In genomic region chr7:24284699-24285506, GRCh38 we compare ENCODE assay signal across 12 cellular contexts. TPM values are rescaled to one million over a fixed set of nuclear protein-coding genes. Genes with fewer than 3 reads are reported as not detected.
A peak's percentile ranks its signal among the peaks of the same experiment; 100 is the strongest.
DNase-seq lines count a peak whose midpoint lies in the region; ATAC-seq, FAIRE-seq and TF ChIP-seq lines count a peak whose summit lies in the region.
"Had no signal": no experiment of that assay in that cellular context is flagged by ENCODE, and none has a peak within 500 bp of the region (broad histone marks: within the 10 kb centered on the region; RNA-seq: fewer than 3 reads in every experiment).

No MANE protein-coding gene starts in this region.

- H3K27me3 ChIP-seq in iPS-15b (ENCODE audit: control insufficient read depth, insufficient read depth, low read length): peaks cover 54% of the 10 kb centered on the region
- peaks cover 2 to 14% of the 10 kb centered on the region in 2 donors for H3K27me3 ChIP-seq in small intestine (ENCODE audit: control insufficient read depth in 2 of 2, insufficient read depth in 2 of 2, low read length in 2 of 2)

- no peaks in the 10 kb centered on the region for H3K36me3 ChIP-seq in iPS-15b (ENCODE audit: control insufficient read depth, insufficient read depth, low read length)
- no peaks in the 10 kb centered on the region for H3K36me3 ChIP-seq in small intestine (ENCODE audit: control insufficient read depth in 2 of 2, insufficient read depth in 2 of 2, low read length in 2 of 2)
- H3K36me3 ChIP-seq: heart right ventricle, sigmoid colon had no signal

- H3K9ac ChIP-seq in iPS-15b (ENCODE audit: low read depth, low read length): no peak overlapping the region

- ATAC-seq in SK-N-SH treated with all-trans-retinoic acid at 6 μM for 48 hours: peak; percentile 54; the same call in 2 of the 3 replicates
- ATAC-seq in HG03565 (IDR thresholded peaks at IDR 0.05; ENCODE audit: unreplicated experiment): no peak
- no peak for ATAC-seq in HG02678 (IDR thresholded peaks at IDR 0.05; ENCODE audit: unreplicated experiment)

- no peak overlapping the region for H3K27ac ChIP-seq in small intestine (ENCODE audit: low read depth in 1 of 2, low read length in 1 of 2)
- H3K27ac ChIP-seq: heart right ventricle, sigmoid colon had no signal

- H3K4me3 ChIP-seq in iPS-15b (ENCODE audit: low read depth, low read length) (peak overlapping the region; percentile 65), small intestine (ENCODE audit: low read depth in 1 of 2, low read length in 2 of 2) (peak overlapping the region in 1 of 2 donors; percentile 36)
- H3K4me3 ChIP-seq: sigmoid colon had no signal

- H3K9me3 ChIP-seq in iPS-15b (ENCODE audit: control insufficient read depth, insufficient read depth, low read length) (no peaks in the 10 kb centered on the region), small intestine (ENCODE audit: control insufficient read depth, low read depth) (no peaks in the 10 kb centered on the region)
- H3K9me3 ChIP-seq: heart right ventricle, sigmoid colon had no signal

- peak; percentile 50 for DNase-seq in DMS53 (lab: John Stamatoyannopoulos, UW)
- DNase-seq in DMS53 treated with DMSO at 0.1 percent for 48 hours (lab: John Stamatoyannopoulos, UW; ENCODE audit: unreplicated experiment): no peak
- peak; percentile 10 for DNase-seq in small intestine
- no peak for DNase-seq in amygdala (lab: John Stamatoyannopoulos, UW)
- DNase-seq: 8988T, heart right ventricle, sigmoid colon had no signal

- FAIRE-seq in small intestine (lab: Jason Lieb, UNC): no peak
- FAIRE-seq: GM12891 had no signal

- peaks cover 8% of the 10 kb centered on the region for H3K4me1 ChIP-seq in iPS-15b (ENCODE audit: control insufficient read depth, insufficient read depth, low read length)
- no peaks in the 10 kb centered on the region for H3K4me1 ChIP-seq in small intestine (ENCODE audit: control insufficient read depth in 2 of 2, insufficient read depth in 1 of 2, low read depth in 1 of 2, low read length in 1 of 2)

- 3 to 11% (median 6%) methylated on average over 48 to 51 of the region's 51 CpGs for WGBS in small intestine, 3 donors

TF ChIP-seq in SK-N-SH treated with all-trans-retinoic acid at 6 μM for 48 hours, 23 proteins besides CTCF, POLR2A, EP300 and RAD21:
- TF ChIP-seq TOX (CRISPR knock-in tag; IDR thresholded peaks at IDR 0.05; ENCODE audit: borderline replicate concordance) (no peak), ARNTL (CRISPR knock-in tag; IDR thresholded peaks at IDR 0.05; ENCODE audit: borderline replicate concordance, low read depth) (no peak), BACH2 (CRISPR knock-in tag; IDR thresholded peaks at IDR 0.05; ENCODE audit: borderline replicate concordance) (no peak), ZFP3 (CRISPR knock-in tag; IDR thresholded peaks at IDR 0.05) (no peak), ZC3H10 (CRISPR knock-in tag; IDR thresholded peaks at IDR 0.05) (no peak), ZNF565 (CRISPR knock-in tag; conservative IDR thresholded peaks at IDR 0.05; ENCODE audit: low read depth) (no peak), CREB5 (CRISPR knock-in tag; IDR thresholded peaks at IDR 0.05; ENCODE audit: low read depth) (no peak), TCF4 (CRISPR knock-in tag; IDR thresholded peaks at IDR 0.05; ENCODE audit: borderline replicate concordance) (no peak), CSDC2 (CRISPR knock-in tag; IDR thresholded peaks at IDR 0.05) (no peak), ZFP30 (CRISPR knock-in tag; IDR thresholded peaks at IDR 0.05) (no peak), CSRNP3 (CRISPR knock-in tag; IDR thresholded peaks at IDR 0.05) (no peak), ZNF70 (CRISPR knock-in tag; IDR thresholded peaks at IDR 0.05) (no peak), PPARA (CRISPR knock-in tag; IDR thresholded peaks at IDR 0.05; ENCODE audit: borderline replicate concordance) (no peak), ZNF8 (CRISPR knock-in tag; IDR thresholded peaks at IDR 0.05) (no peak), GLIS3 (CRISPR knock-in tag; IDR thresholded peaks at IDR 0.05) (no peak), OSR1 (CRISPR knock-in tag; IDR thresholded peaks at IDR 0.05) (no peak)
- TF ChIP-seq, protein P1, sequence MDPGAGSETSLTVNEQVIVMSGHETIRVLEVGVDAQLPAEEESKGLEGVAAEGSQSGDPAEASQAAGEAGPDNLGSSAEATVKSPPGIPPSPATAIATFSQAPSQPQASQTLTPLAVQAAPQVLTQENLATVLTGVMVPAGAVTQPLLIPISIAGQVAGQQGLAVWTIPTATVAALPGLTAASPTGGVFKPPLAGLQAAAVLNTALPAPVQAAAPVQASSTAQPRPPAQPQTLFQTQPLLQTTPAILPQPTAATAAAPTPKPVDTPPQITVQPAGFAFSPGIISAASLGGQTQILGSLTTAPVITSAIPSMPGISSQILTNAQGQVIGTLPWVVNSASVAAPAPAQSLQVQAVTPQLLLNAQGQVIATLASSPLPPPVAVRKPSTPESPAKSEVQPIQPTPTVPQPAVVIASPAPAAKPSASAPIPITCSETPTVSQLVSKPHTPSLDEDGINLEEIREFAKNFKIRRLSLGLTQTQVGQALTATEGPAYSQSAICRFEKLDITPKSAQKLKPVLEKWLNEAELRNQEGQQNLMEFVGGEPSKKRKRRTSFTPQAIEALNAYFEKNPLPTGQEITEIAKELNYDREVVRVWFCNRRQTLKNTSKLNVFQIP (CRISPR knock-in tag; IDR thresholded peaks at IDR 0.05; ENCODE audit: borderline replicate concordance, low read depth): no peak
- TF ChIP-seq, protein P2, sequence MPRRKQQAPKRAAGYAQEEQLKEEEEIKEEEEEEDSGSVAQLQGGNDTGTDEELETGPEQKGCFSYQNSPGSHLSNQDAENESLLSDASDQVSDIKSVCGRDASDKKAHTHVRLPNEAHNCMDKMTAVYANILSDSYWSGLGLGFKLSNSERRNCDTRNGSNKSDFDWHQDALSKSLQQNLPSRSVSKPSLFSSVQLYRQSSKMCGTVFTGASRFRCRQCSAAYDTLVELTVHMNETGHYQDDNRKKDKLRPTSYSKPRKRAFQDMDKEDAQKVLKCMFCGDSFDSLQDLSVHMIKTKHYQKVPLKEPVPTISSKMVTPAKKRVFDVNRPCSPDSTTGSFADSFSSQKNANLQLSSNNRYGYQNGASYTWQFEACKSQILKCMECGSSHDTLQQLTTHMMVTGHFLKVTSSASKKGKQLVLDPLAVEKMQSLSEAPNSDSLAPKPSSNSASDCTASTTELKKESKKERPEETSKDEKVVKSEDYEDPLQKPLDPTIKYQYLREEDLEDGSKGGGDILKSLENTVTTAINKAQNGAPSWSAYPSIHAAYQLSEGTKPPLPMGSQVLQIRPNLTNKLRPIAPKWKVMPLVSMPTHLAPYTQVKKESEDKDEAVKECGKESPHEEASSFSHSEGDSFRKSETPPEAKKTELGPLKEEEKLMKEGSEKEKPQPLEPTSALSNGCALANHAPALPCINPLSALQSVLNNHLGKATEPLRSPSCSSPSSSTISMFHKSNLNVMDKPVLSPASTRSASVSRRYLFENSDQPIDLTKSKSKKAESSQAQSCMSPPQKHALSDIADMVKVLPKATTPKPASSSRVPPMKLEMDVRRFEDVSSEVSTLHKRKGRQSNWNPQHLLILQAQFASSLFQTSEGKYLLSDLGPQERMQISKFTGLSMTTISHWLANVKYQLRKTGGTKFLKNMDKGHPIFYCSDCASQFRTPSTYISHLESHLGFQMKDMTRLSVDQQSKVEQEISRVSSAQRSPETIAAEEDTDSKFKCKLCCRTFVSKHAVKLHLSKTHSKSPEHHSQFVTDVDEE (CRISPR knock-in tag; IDR thresholded peaks at IDR 0.05): no peak
- TF ChIP-seq, protein P3, sequence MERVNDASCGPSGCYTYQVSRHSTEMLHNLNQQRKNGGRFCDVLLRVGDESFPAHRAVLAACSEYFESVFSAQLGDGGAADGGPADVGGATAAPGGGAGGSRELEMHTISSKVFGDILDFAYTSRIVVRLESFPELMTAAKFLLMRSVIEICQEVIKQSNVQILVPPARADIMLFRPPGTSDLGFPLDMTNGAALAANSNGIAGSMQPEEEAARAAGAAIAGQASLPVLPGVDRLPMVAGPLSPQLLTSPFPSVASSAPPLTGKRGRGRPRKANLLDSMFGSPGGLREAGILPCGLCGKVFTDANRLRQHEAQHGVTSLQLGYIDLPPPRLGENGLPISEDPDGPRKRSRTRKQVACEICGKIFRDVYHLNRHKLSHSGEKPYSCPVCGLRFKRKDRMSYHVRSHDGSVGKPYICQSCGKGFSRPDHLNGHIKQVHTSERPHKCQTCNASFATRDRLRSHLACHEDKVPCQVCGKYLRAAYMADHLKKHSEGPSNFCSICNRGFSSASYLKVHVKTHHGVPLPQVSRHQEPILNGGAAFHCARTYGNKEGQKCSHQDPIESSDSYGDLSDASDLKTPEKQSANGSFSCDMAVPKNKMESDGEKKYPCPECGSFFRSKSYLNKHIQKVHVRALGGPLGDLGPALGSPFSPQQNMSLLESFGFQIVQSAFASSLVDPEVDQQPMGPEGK (CRISPR knock-in tag; IDR thresholded peaks at IDR 0.05; ENCODE audit: borderline replicate concordance): no peak

RNA-seq across cellular contexts. Expression of gene NPY, which starts 0.9 kb away (rescaled TPM):
- polyA plus RNA-seq in small intestine: 10 to 100 TPM in 1 of 3 donors, 1 to 10 TPM in 2; 1.6 to 10.2 (median 4.3) TPM

Comparison
In these comparisons a context has a peak if more than half of its experiments do, and no peak if none do; other contexts are left out.
1. DNase-seq: peak in DMS53 (single experiment) and small intestine (single experiment); none in DMS53 treated with DMSO at 0.1 percent for 48 hours (single experiment) and amygdala (0 of 56).